7 cellular contexts compared by ENCODE assay signal in the genomic region with DNA sequence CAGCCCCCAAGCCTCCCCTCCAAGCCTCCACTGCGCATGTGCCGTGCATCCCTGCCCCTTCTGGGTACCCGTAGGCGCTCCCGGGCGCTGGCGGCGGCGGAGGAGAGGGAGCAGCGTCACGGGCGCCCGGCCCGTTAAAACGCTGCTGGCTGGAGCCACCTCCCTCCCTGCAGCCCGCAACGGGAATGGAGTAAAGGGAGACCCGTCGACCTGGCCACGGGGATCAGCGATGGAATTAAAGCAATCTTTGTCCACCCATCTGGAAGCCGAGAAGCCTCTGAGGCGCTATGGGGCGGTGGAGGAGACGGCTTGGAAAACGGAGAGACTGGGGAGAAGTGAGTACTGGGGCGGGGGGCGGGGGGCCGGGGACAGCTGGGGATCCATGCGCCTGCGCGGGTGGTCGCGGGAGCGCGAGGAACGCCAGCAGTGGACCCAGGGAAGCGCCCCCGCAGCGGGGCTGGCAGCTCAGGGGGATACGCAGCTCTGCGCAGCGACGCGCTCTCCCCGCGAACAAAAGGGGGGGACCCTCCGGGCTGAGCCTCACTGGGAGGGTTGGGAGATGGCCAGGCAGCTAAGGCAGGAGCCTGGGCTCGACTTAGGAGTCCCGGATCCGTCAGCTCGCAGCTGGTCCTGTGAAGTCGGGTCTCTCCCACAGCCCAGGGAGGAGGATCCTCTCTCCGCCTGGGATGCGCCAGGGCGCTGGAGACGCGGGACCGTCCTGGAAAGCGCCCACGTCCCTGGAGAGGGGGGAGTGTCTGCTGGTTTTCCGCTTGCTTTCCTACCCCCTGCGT. TPM values are rescaled to one million over a fixed set of nuclear protein-coding genes. Genes with fewer than 3 reads are reported as not detected.
DNase-seq lines count a peak whose midpoint lies in the region; ATAC-seq, FAIRE-seq and TF ChIP-seq lines count a peak whose summit lies in the region.

A gene (plus strand): TSS at position 164 of the 791 bp plus-strand sequence. CDS start 66 bp downstream, at position 230.

- peak in 1 of 2 donors; percentile 44 for TF ChIP-seq POLR2A in heart left ventricle (IDR thresholded peaks at IDR 0.05)

- ATAC-seq in T-cell (replicated peaks in 1 of 4) = peak; percentile 49 to 74 (median 64)
- ATAC-seq in heart left ventricle = peak; percentile 86 to 97 (median 96)
- ATAC-seq in pancreas = peak; percentile 89 to 95 (median 92)
- ATAC-seq in GM21717 (IDR thresholded peaks at IDR 0.05; ENCODE audit: unreplicated experiment) = no peak

- peaks cover 21 to 24% of the 10 kb centered on the region in 2 donors for H3K27me3 Mint-ChIP-seq in T-cell

- peak in 31 of 34 experiments; percentile 3 to 49 (median 22) for DNase-seq in T-cell
- DNase-seq in amniotic stem cell (lab: John Stamatoyannopoulos, UW) = peak; percentile 64
- DNase-seq in heart left ventricle = peak; percentile 77 to 85 (median 82)
- peak; percentile 59 to 89 (median 74) for DNase-seq in pancreas

- H3K4me3 ChIP-seq in HEK293 (ENCODE audit: low read depth, low read length) = peak within 1 kb of the TSS; percentile 63
- H3K4me3 ChIP-seq in heart left ventricle = peak within 1 kb of the TSS; percentile 58 to 92 (median 78)
- H3K4me3 ChIP-seq in pancreas = peak within 1 kb of the TSS; percentile 69 to 84 (median 74)
- peak within 1 kb of the TSS; percentile 36 for H3K4me3 ChIP-seq in thymus (ENCODE audit: low read length)

- H3K27ac ChIP-seq in HEK293 (ENCODE audit: extremely low read depth, low read depth, low read length) (no peak within 1 kb of the TSS), heart left ventricle (peak within 1 kb of the TSS in 11 of 12 donors; percentile 22 to 86 (median 71)), pancreas (no peak within 1 kb of the TSS), thymus (ENCODE audit: low read depth) (no peak within 1 kb of the TSS)

- no peaks in the 10 kb centered on the region for H3K9me3 ChIP-seq in HEK293 (ENCODE audit: control insufficient read depth, insufficient read depth, low read depth, low read length)
- H3K9me3 ChIP-seq in heart left ventricle = no peaks in the 10 kb centered on the region
- H3K9me3 ChIP-seq in pancreas = no peaks in the 10 kb centered on the region
- H3K9me3 ChIP-seq in thymus (ENCODE audit: control insufficient read depth) = no peaks in the 10 kb centered on the region

- FAIRE-seq in pancreas (lab: Jason Lieb, UNC) = no peak

- intact Hi-C loops in heart left ventricle (cut with DNase I) = loop anchor here in 7 of 10 donors (1.0 to 10.0 kb wide), 7 partner anchors 50 to 120 kb away; no protein-coding TSS in a partner anchor
- intact Hi-C loops in pancreas (cut with DNase I) = no loop called here

- TF ChIP-seq CTCF in HEK293 (tag by site-specific recombination; IDR thresholded peaks at IDR 0.05) = no peak
- TF ChIP-seq CTCF in heart left ventricle (IDR thresholded peaks at IDR 0.05) = no peak
- no peak for TF ChIP-seq CTCF in pancreas (IDR thresholded peaks at IDR 0.05)

- H3K27me3 ChIP-seq in heart left ventricle = peaks cover 0 to 29% (median 0%) of the 10 kb centered on the region in 9 donors
- no peaks in the 10 kb centered on the region for H3K27me3 ChIP-seq in pancreas
- peaks cover 24% of the 10 kb centered on the region for H3K27me3 ChIP-seq in thymus (ENCODE audit: control insufficient read depth, insufficient read depth)

- no peaks in the 10 kb centered on the region for H3K9me3 Mint-ChIP-seq in T-cell

- H3K27ac Mint-ChIP-seq in T-cell = no peak within 1 kb of the TSS

- H3K4me3 Mint-ChIP-seq in T-cell = peak within 1 kb of the TSS; percentile 72 to 75 (median 73)

- H3K36me3 Mint-ChIP-seq in T-cell = no peaks in the 10 kb centered on the region

- H3K36me3 ChIP-seq in HEK293 (ENCODE audit: control insufficient read depth in 2 of 2, insufficient read depth in 1 of 2, low read length in 2 of 2) (no peaks in the 10 kb centered on the region), heart left ventricle (no peaks in the 10 kb centered on the region), pancreas (no peaks in the 10 kb centered on the region), thymus (ENCODE audit: control insufficient read depth, insufficient read depth) (no peaks in the 10 kb centered on the region)

- peaks cover 11 to 16% (median 11%) of the 10 kb centered on the region in 3 donors for H3K4me1 Mint-ChIP-seq in T-cell

- POLR2A ChIA-PET in HEK293 (lab: Yijun Ruan, JAX) = interaction anchor here (1.2 kb wide), 1 partner anchor 10 kb away, joined by 3 read pairs; no protein-coding TSS in a partner anchor
- POLR2A ChIA-PET in T-cell (lab: Charles Lee) = no interaction called here

- 0 to 1% (median 1%) methylated on average over 24 to 63 of the region's 63 CpGs for WGBS in heart left ventricle, 4 donors
- WGBS in pancreas, 2 donors = 0 to 1% methylated on average over 50 to 63 of the region's 63 CpGs
- 2% methylated on average over 63 of the region's 63 CpGs for WGBS in thymus

- CTCF ChIA-PET in HEK293 (lab: Yijun Ruan, JAX) = no interaction called here
- CTCF ChIA-PET in T-cell (lab: Charles Lee) = no interaction called here

- H3K4me1 ChIP-seq in HEK293 (ENCODE audit: control insufficient read depth, insufficient read depth, low read length) (no peaks in the 10 kb centered on the region), heart left ventricle (peaks cover 0 to 22% (median 5%) of the 10 kb centered on the region in 12 donors), pancreas (no peaks in the 10 kb centered on the region), thymus (ENCODE audit: control insufficient read depth, insufficient read depth, low read length) (no peaks in the 10 kb centered on the region)

TF ChIP-seq in HEK293, 187 proteins besides CTCF, POLR2A, EP300 and RAD21 (continues in another document):
- TF ChIP-seq ZNF169 (tag by site-specific recombination; IDR thresholded peaks at IDR 0.05) (no peak), ZNF501 (tag by site-specific recombination; IDR thresholded peaks at IDR 0.05) (no peak), IKZF3 (tag by site-specific recombination; IDR thresholded peaks at IDR 0.05) (peak; percentile 86), ZNF19 (tag by site-specific recombination; IDR thresholded peaks at IDR 0.05; ENCODE audit: low read depth) (no peak), ZNF521 (tag by site-specific recombination; IDR thresholded peaks at IDR 0.05) (no peak), ZNF433 (tag by site-specific recombination; IDR thresholded peaks at IDR 0.05; ENCODE audit: low read depth) (no peak), ZNF341 (tag by site-specific recombination; IDR thresholded peaks at IDR 0.05; ENCODE audit: low read depth) (peak; percentile 75), ZNF777 (tag by site-specific recombination; IDR thresholded peaks at IDR 0.05; ENCODE audit: borderline replicate concordance) (0 out of 2 replicates have a peak, but pooled peaks have one; percentile 21), ZBTB17 (tag by site-specific recombination; IDR thresholded peaks at IDR 0.05) (no peak)
- TF ChIP-seq, protein P1, sequence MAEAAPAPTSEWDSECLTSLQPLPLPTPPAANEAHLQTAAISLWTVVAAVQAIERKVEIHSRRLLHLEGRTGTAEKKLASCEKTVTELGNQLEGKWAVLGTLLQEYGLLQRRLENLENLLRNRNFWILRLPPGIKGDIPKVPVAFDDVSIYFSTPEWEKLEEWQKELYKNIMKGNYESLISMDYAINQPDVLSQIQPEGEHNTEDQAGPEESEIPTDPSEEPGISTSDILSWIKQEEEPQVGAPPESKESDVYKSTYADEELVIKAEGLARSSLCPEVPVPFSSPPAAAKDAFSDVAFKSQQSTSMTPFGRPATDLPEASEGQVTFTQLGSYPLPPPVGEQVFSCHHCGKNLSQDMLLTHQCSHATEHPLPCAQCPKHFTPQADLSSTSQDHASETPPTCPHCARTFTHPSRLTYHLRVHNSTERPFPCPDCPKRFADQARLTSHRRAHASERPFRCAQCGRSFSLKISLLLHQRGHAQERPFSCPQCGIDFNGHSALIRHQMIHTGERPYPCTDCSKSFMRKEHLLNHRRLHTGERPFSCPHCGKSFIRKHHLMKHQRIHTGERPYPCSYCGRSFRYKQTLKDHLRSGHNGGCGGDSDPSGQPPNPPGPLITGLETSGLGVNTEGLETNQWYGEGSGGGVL (tag by site-specific recombination; IDR thresholded peaks at IDR 0.05) = peak; percentile 56
- TF ChIP-seq, protein P2, sequence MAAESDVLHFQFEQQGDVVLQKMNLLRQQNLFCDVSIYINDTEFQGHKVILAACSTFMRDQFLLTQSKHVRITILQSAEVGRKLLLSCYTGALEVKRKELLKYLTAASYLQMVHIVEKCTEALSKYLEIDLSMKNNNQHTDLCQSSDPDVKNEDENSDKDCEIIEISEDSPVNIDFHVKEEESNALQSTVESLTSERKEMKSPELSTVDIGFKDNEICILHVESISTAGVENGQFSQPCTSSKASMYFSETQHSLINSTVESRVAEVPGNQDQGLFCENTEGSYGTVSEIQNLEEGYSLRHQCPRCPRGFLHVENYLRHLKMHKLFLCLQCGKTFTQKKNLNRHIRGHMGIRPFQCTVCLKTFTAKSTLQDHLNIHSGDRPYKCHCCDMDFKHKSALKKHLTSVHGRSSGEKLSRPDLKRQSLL (tag by site-specific recombination; IDR thresholded peaks at IDR 0.05) = 0 out of 2 replicates have a peak, but pooled peaks have one; percentile 27
- TF ChIP-seq, protein P3, sequence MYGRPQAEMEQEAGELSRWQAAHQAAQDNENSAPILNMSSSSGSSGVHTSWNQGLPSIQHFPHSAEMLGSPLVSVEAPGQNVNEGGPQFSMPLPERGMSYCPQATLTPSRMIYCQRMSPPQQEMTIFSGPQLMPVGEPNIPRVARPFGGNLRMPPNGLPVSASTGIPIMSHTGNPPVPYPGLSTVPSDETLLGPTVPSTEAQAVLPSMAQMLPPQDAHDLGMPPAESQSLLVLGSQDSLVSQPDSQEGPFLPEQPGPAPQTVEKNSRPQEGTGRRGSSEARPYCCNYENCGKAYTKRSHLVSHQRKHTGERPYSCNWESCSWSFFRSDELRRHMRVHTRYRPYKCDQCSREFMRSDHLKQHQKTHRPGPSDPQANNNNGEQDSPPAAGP (tag by site-specific recombination; IDR thresholded peaks at IDR 0.05) = no peak

RNA-seq across cellular contexts. Expression of the gene that starts here (rescaled TPM):
- total RNA-seq in T-cell (1 to 10 TPM; 2.1 to 9.6 (median 5.6) TPM), heart left ventricle (100 to 1,000 TPM in 2 of 9 donors, 10 to 100 TPM in 7; 48.4 to 105 (median 70.5) TPM), pancreas (10 to 100 TPM; 16.0 to 21.7 (median 17.5) TPM)
- polyA plus RNA-seq in heart left ventricle (10 to 100 TPM; 20.8 to 74.9 TPM), pancreas (10 to 100 TPM; 10.3 to 20.9 TPM), thymus (9.1 TPM)

Comparison
In these comparisons a context has a peak if more than half of its experiments do, and no peak if none do; other contexts are left out.
1. H3K27ac ChIP-seq: peak in heart left ventricle (11 of 12); none in HEK293 (single experiment), pancreas (0 of 4) and thymus (single experiment).
2. DNase-seq: peak in every context shown above with its lines; median percentile 82 in heart left ventricle; 74 in pancreas; 64 in amniotic stem cell; 22 in T-cell.
3. intact Hi-C loops: an anchor here in heart left ventricle (1.0 to 10.0 kb wide); none called in pancreas.
4. Peak in every context shown above with its lines, with median percentiles within 50 percentile points of each other: H3K4me3 ChIP-seq.